Comparison of ENCODE assay signal across 8 cellular contexts in the genomic region with DNA sequence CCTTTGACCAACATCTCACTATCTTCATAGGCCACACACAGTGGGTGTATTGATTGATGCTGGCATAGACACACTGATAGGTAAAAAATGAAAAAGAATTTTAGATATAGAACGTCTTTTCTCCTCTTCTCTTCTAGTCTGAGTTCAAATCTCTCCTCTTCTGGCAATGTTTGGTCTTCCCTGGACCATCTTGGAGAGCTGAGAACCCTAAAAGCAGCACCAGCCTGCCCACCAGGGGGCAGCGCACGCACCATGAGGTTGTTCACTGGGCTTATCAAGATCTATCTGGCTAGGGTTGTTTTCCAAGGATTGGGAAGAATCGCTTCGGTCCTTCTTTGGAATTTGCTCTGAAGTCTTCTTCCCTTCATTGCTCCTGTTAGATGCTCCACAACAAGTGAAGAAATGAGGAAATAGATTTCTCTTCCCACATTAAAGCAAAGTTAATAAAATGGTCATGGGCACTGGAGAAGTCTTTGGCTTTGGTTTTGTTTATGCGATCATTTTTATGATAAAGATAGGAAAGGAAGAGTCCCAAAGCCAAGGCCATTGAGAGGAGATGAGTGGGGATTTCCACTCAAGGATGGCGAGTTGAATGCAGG.
A peak's percentile ranks its signal among the peaks of the same experiment; 100 is the strongest.
DNase-seq lines count a peak whose midpoint lies in the region; ATAC-seq and TF ChIP-seq lines count a peak whose summit lies in the region.

No MANE protein-coding gene starts in this region.

- H3K27me3 ChIP-seq in NT2/D1 (ENCODE audit: insufficient read depth, insufficient read length): no peaks in the 10 kb centered on the region

- H3K27ac Mint-ChIP-seq in activated naive CD8-positive, alpha-beta T cell treated with anti-CD3 and anti-CD28 coated beads for 36 hours: no peak overlapping the region

- H3K9ac ChIP-seq in NT2/D1 (ENCODE audit: insufficient read length, low read depth): no peak overlapping the region

- ATAC-seq in GM18519 (IDR thresholded peaks at IDR 0.05; ENCODE audit: low FRiP score, unreplicated experiment): no peak

- peak; percentile 60 for TF ChIP-seq CTCF in GM10248 (IDR thresholded peaks at IDR 0.05; ENCODE audit: control extremely low read depth, extremely low read depth, low read depth, missing control alignments)

- no peak overlapping the region for H3K4me3 Mint-ChIP-seq in activated naive CD8-positive, alpha-beta T cell treated with anti-CD3 and anti-CD28 coated beads for 36 hours

- CTCF ChIA-PET in GM10248 (lab: Yijun Ruan, JAX): interaction anchor here (1.2 to 4.0 kb wide), 5 partner anchors 13 to 205 kb away, joined by 3 to 29 read pairs (median 4); no protein-coding TSS in a partner anchor

- peaks cover 10% of the 10 kb centered on the region for H3K36me3 Mint-ChIP-seq in activated naive CD8-positive, alpha-beta T cell treated with anti-CD3 and anti-CD28 coated beads for 36 hours

- peaks cover 4% of the 10 kb centered on the region for H3K4me1 Mint-ChIP-seq in activated naive CD8-positive, alpha-beta T cell treated with anti-CD3 and anti-CD28 coated beads for 36 hours

- no peaks in the 10 kb centered on the region for H3K27me3 Mint-ChIP-seq in activated naive CD8-positive, alpha-beta T cell treated with anti-CD3 and anti-CD28 coated beads for 36 hours

- peaks cover 18% of the 10 kb centered on the region for H3K9me3 ChIP-seq in NT2/D1 (ENCODE audit: insufficient read depth, low read length)

- DNase-seq in GM10248 (ENCODE audit: extremely low spot score) (peak; percentile 29), NT2/D1 (ENCODE audit: low read depth, low spot score) (peak; percentile 65), lung microvascular endothelial cell (ENCODE audit: low read depth in 2 of 2) (peak; percentile 23 to 32), A172 (ENCODE audit: low spot score) (no peak), occipital lobe (lab: John Stamatoyannopoulos, UW) (no peak), SIG-M5 treated with dmso at 0.1 percent for 504 hours (lab: John Stamatoyannopoulos, UW; ENCODE audit: unreplicated experiment) (no peak)
- peak; percentile 35 for DNase-seq in activated naive CD8-positive, alpha-beta T cell treated with anti-CD3 and anti-CD28 coated beads for 36 hours

- no peak overlapping the region for H3K4me3 ChIP-seq in NT2/D1 (ENCODE audit: insufficient read length, low read depth)

- no peaks in the 10 kb centered on the region for H3K36me3 ChIP-seq in NT2/D1 (ENCODE audit: insufficient read depth, insufficient read length, low read length)

- H3K9me3 Mint-ChIP-seq in activated naive CD8-positive, alpha-beta T cell treated with anti-CD3 and anti-CD28 coated beads for 36 hours: peaks cover 17% of the 10 kb centered on the region

- POLR2A ChIA-PET in GM10248 (lab: Yijun Ruan, JAX): no interaction called here

- peaks cover 6% of the 10 kb centered on the region for H3K4me1 ChIP-seq in NT2/D1 (ENCODE audit: insufficient read depth, insufficient read length)

Comparison
In these comparisons a context has a peak if more than half of its experiments do, and no peak if none do; other contexts are left out.
1. DNase-seq: peak in GM10248 (single experiment), NT2/D1 (single experiment), activated naive CD8-positive, alpha-beta T cell treated with anti-CD3 and anti-CD28 coated beads for 36 hours (single experiment) and lung microvascular endothelial cell (2 of 2); none in A172 (single experiment), occipital lobe (single experiment) and SIG-M5 treated with dmso at 0.1 percent for 504 hours (single experiment).